Comparison of ENCODE assay signal across 9 cellular contexts in genomic region chr4:89307446-89308160, GRCh38. TPM values are rescaled to one million over a fixed set of nuclear protein-coding genes. Genes with fewer than 3 reads are reported as not detected.
DNase-seq lines count a peak whose midpoint lies in the region; ATAC-seq, FAIRE-seq and TF ChIP-seq lines count a peak whose summit lies in the region.
"Had no signal": no experiment of that assay in that cellular context is flagged by ENCODE, and none has a peak within 500 bp of the region (broad histone marks: within the 10 kb centered on the region; RNA-seq: fewer than 3 reads in every experiment).

Gene GPRIN3, minus strand, starts transcription at chr4:89307800. Its CDS starts 57,690 bp downstream, at chr4:89250110.

- DNase-seq in GM12892 (ENCODE audit: insufficient read length) (peak; percentile 5), NCI-H460 (ENCODE audit: extremely low read depth, low read depth) (no peak), activated T-cell treated with anti-CD3 and anti-CD28 coated beads for 24 hours (ENCODE audit: low read depth) (peak; percentile 57), endothelial cell of umbilical vein (ENCODE audit: low read depth, low spot score) (peak; percentile 62), AML-193 (lab: John Stamatoyannopoulos, UW) (no peak)
- DNase-seq in stimulated activated naive B cell treated with anti-CD40 and anti-IgM and Interleukin-4, amounts not matched to agents 10 μg/mL and 1 μg/mL and 100 μg/mL, for 72 hours = peak; percentile 75

- H3K27me3 ChIP-seq in endothelial cell of umbilical vein (ENCODE audit: control insufficient read depth in 2 of 2, insufficient read depth in 2 of 2, low read length in 2 of 2) = no peaks in the 10 kb centered on the region
- no peaks in the 10 kb centered on the region for H3K27me3 ChIP-seq in mucosa of stomach (ENCODE audit: control insufficient read depth, insufficient read depth, low read length)

- H3K36me3 Mint-ChIP-seq in stimulated activated naive B cell treated with anti-CD40 and anti-IgM and Interleukin-4, amounts not matched to agents 10 μg/mL and 1 μg/mL and 100 μg/mL, for 72 hours = no peaks in the 10 kb centered on the region

- H3K9me3 ChIP-seq in endothelial cell of umbilical vein (replicated peaks; ENCODE audit: control insufficient read depth, insufficient read depth, low read length) (no peaks in the 10 kb centered on the region), mucosa of stomach (ENCODE audit: control insufficient read depth, low read length) (no peaks in the 10 kb centered on the region)

- no peaks in the 10 kb centered on the region for H3K9me1 ChIP-seq in endothelial cell of umbilical vein (replicated peaks; ENCODE audit: control insufficient read depth, extremely low read depth, insufficient read depth, low read length)

- peak within 1 kb of the TSS; percentile 95 for H2AFZ ChIP-seq in endothelial cell of umbilical vein (ENCODE audit: low read depth, low read length)

- H3K4me3 Mint-ChIP-seq in stimulated activated naive B cell treated with anti-CD40 and anti-IgM and Interleukin-4, amounts not matched to agents 10 μg/mL and 1 μg/mL and 100 μg/mL, for 72 hours = peak within 1 kb of the TSS; percentile 83 to 89

- BruUV-seq in endothelial cell of umbilical vein (replicated peaks; lab: Mats Ljungman, UMichigan) = no TSS peak

- peak; percentile 80 for ATAC-seq in HG02678 (IDR thresholded peaks at IDR 0.05; ENCODE audit: unreplicated experiment)
- peak; percentile 96 for ATAC-seq in stimulated activated naive B cell treated with anti-CD40 and anti-IgM and Interleukin-4, amounts not matched to agents 10 μg/mL and 1 μg/mL and 100 μg/mL, for 72 hours (replicated peaks)

- peak within 1 kb of the TSS; percentile 84 for H3K4me2 ChIP-seq in endothelial cell of umbilical vein (ENCODE audit: insufficient read depth, low read length)

- POLR2A ChIA-PET in endothelial cell of umbilical vein (lab: Charles Lee) = no interaction called here

- H3K79me2 ChIP-seq in endothelial cell of umbilical vein (ENCODE audit: control insufficient read depth, insufficient read depth, low read length) = no peaks in the 10 kb centered on the region

- dilution Hi-C loops in endothelial cell of umbilical vein (cut with MboI; ENCODE audit: extremely low pct_ligation_motif_present, low sequenced_read_pairs) = no loop called here

- no peaks in the 10 kb centered on the region for H4K20me1 ChIP-seq in endothelial cell of umbilical vein (replicated peaks; ENCODE audit: control insufficient read depth, extremely low read depth, insufficient read depth, low read length)

- H3K4me3 ChIP-seq in endothelial cell of umbilical vein (replicated peaks in 1 of 3; ENCODE audit: insufficient read depth in 1 of 3, low read depth in 1 of 3, low read length in 3 of 3) (peak within 1 kb of the TSS; percentile 48 to 73 (median 50)), mucosa of stomach (ENCODE audit: low read length) (peak within 1 kb of the TSS; percentile 67)

- peaks cover 9% of the 10 kb centered on the region for H3K4me1 ChIP-seq in endothelial cell of umbilical vein (ENCODE audit: control insufficient read depth, extremely low read depth, insufficient read depth, low read length)
- peaks cover 18% of the 10 kb centered on the region for H3K4me1 ChIP-seq in mucosa of stomach (ENCODE audit: control insufficient read depth, insufficient read depth, low read length)

- H3K27ac ChIP-seq in endothelial cell of umbilical vein (ENCODE audit: insufficient read depth, low read depth, low read length) = no peak within 1 kb of the TSS

- H3K36me3 ChIP-seq in endothelial cell of umbilical vein (ENCODE audit: control insufficient read depth in 2 of 2, extremely low read depth in 1 of 2, insufficient read depth in 2 of 2, low read length in 2 of 2) (no peaks in the 10 kb centered on the region), mucosa of stomach (ENCODE audit: control insufficient read depth, insufficient read depth, low read length) (no peaks in the 10 kb centered on the region)

- peaks cover 13 to 26% of the 10 kb centered on the region in 2 donors for H3K4me1 Mint-ChIP-seq in stimulated activated naive B cell treated with anti-CD40 and anti-IgM and Interleukin-4, amounts not matched to agents 10 μg/mL and 1 μg/mL and 100 μg/mL, for 72 hours

- H3K9me3 Mint-ChIP-seq in stimulated activated naive B cell treated with anti-CD40 and anti-IgM and Interleukin-4, amounts not matched to agents 10 μg/mL and 1 μg/mL and 100 μg/mL, for 72 hours = no peaks in the 10 kb centered on the region

- CTCF ChIA-PET in endothelial cell of umbilical vein (lab: Charles Lee) = interaction anchor here (0.6 to 2.6 kb wide), 10 partner anchors 9 to 128 kb away, joined by 3 to 8 read pairs (median 3); no protein-coding TSS in a partner anchor

- H3K9ac ChIP-seq in endothelial cell of umbilical vein (replicated peaks; ENCODE audit: extremely low read depth, insufficient read depth, low read length) (peak within 1 kb of the TSS; percentile 47), mucosa of stomach (ENCODE audit: low read length) (peak within 1 kb of the TSS; percentile 72)

- FAIRE-seq in GM12892 (lab: Jason Lieb, UNC) = no peak
- no peak for FAIRE-seq in endothelial cell of umbilical vein (lab: Jason Lieb, UNC)
- FAIRE-seq: colon had no signal

- intact Hi-C loops in endothelial cell of umbilical vein (cut with micrococcal nuclease) = loop anchor here (1.0 kb wide), 2 partner anchors 10 to 127 kb away; no protein-coding TSS in a partner anchor

- peak within 1 kb of the TSS; percentile 80 for H3K27ac Mint-ChIP-seq in stimulated activated naive B cell treated with anti-CD40 and anti-IgM and Interleukin-4, amounts not matched to agents 10 μg/mL and 1 μg/mL and 100 μg/mL, for 72 hours

- TF ChIP-seq CTCF in endothelial cell of umbilical vein (IDR thresholded peaks at IDR 0.05; ENCODE audit: extremely low read depth in 1 of 2, insufficient read depth in 1 of 2, low read depth in 1 of 2, low read length in 2 of 2) = peak in 1 of 2 donors; percentile 22

- no peak for TF ChIP-seq POLR2A in GM12892 (IDR thresholded peaks at IDR 0.05; ENCODE audit: low read depth, low read length)
- no peak for TF ChIP-seq POLR2A in endothelial cell of umbilical vein (IDR thresholded peaks at IDR 0.05; ENCODE audit: low read depth, low read length)

- H3K27me3 Mint-ChIP-seq in stimulated activated naive B cell treated with anti-CD40 and anti-IgM and Interleukin-4, amounts not matched to agents 10 μg/mL and 1 μg/mL and 100 μg/mL, for 72 hours = peaks cover 20 to 24% of the 10 kb centered on the region in 2 donors

TF ChIP-seq in endothelial cell of umbilical vein, 7 proteins besides CTCF, POLR2A, EP300 and RAD21:
- TF ChIP-seq MYC (IDR thresholded peaks at IDR 0.05; ENCODE audit: low read depth, low read length) = no peak
- TF ChIP-seq EZH2 (IDR thresholded peaks at IDR 0.05; ENCODE audit: borderline replicate concordance, low read depth, low read length, severe bottlenecking) = peak; percentile 47

RNA-seq across cellular contexts. Expression of gene GPRIN3, which starts in this region (rescaled TPM):
- not detected for polyA plus RNA-seq in GM12892 (2012; ENCODE audit: missing spikeins)
- 36.5 and 42.8 TPM in 2 replicates for total RNA-seq in NCI-H460 (2014; rRNA removed; shearing (Covaris generic))
- 12.9 and 16.5 TPM in 2 replicates for polyA plus RNA-seq in NCI-H460 (2014; cell fraction: nucleus; rRNA removed)
- 2.2 and 2.4 TPM in 2 replicates for total RNA-seq in endothelial cell of umbilical vein
- 0.16 and 0.17 TPM in 2 replicates for polyA plus RNA-seq in endothelial cell of umbilical vein
- 0.18 and 0.22 TPM in 2 replicates for polyA plus RNA-seq in endothelial cell of umbilical vein (2011; cell fraction: cytosol; rRNA removed)
- polyA plus RNA-seq in endothelial cell of umbilical vein (2011; cell fraction: nucleus; rRNA removed) = 0.56 and 0.70 TPM in 2 replicates
- polyA plus RNA-seq in endothelial cell of umbilical vein (2012) = 0.20 and 0.43 TPM in 2 replicates
- polyA minus RNA-seq in endothelial cell of umbilical vein = 1.6 and 2.1 TPM in 2 replicates
- polyA minus RNA-seq in endothelial cell of umbilical vein (2011; cell fraction: cytosol; rRNA and poly(A)+ RNA removed) = not detected
- polyA minus RNA-seq in endothelial cell of umbilical vein (2011; cell fraction: nucleus; rRNA and poly(A)+ RNA removed) = 1.5 and 2.6 TPM in 2 replicates

Comparison
In these comparisons a context has a peak if more than half of its experiments do, and no peak if none do; other contexts are left out.
1. RNA of gene GPRIN3 (total RNA-seq): 36.5 to 42.8 TPM in NCI-H460; 2.2 to 2.4 TPM in endothelial cell of umbilical vein; every median in the first group is over 10 times any median in the second.
2. DNase-seq: peak in GM12892 (single experiment), activated T-cell treated with anti-CD3 and anti-CD28 coated beads for 24 hours (single experiment), endothelial cell of umbilical vein (single experiment) and stimulated activated naive B cell treated with anti-CD40 and anti-IgM and Interleukin-4, amounts not matched to agents 10 μg/mL and 1 μg/mL and 100 μg/mL, for 72 hours (single experiment); none in NCI-H460 (single experiment) and AML-193 (0 of 2).